8 cellular contexts compared by ENCODE assay signal in the genomic region with DNA sequence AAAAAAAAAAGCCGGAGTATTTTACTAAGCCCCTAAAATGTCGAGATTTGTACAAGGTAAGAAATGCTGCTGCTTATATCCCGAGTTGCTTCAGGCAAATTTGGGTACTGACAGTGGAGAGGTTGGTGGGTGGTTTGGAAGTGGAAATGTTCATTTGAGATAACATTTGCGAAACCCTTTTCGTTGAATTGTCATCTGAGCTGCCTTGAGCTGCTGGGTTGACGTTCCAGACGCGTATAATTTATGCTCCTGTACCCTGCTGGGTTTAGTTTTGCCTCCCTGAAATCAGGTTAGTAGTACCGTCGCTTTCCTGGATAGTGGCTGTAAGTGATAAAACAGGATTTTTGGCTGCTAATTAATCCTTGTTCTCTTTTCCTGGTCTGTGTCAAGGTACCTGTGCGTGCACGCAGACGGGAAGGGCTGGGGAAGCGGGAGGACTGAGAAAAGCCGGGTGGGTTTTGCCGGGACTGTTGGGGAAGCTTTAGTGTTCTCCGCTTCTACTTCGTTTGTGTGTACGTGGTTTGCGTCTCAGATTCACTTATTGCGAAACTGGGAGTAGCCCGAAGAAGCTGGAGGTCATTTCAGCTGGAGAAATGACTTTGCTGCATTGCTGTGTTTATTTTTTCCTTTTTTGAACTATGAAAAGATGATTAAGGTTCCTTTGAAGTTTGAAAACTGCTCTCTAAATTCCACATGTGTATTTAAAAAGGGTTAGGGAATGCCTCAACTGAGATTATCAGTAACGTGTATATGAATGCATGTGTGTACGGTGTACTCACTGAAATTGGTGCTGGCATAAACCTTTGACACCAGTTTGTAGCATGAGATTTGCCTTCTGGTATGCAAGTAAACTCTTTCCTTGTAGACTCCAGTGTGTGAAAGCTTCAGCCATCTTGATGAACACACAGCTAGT. TPM values are rescaled to one million over a fixed set of nuclear protein-coding genes. Genes with fewer than 3 reads are reported as not detected.
DNase-seq lines count a peak whose midpoint lies in the region; ATAC-seq and TF ChIP-seq lines count a peak whose summit lies in the region.

No MANE protein-coding gene starts in this region.

- TF ChIP-seq POLR2A in sigmoid colon (IDR thresholded peaks at IDR 0.05) = peak; percentile 51

- peak; percentile 13 for DNase-seq in stimulated activated CD4-positive, alpha-beta T cell treated with anti-CD3 and anti-CD28 coated beads, Interleukin-4, amount 100 ng/mL, for 24 hours
- DNase-seq in stimulated activated CD4-positive, alpha-beta T cell treated with anti-CD3 and anti-CD28 coated beads, Interleukin-4, amount 100 ng/mL, for 1 hour = no peak
- DNase-seq in NCI-H526 treated with DMSO at 0.1 percent for 48 hours (lab: John Stamatoyannopoulos, UW) = peak; percentile 47
- DNase-seq in astrocyte of the hippocampus (ENCODE audit: low read depth, low spot score) = peak; percentile 49
- no peak for DNase-seq in iPS DF 6.9 (ENCODE audit: low read depth, low spot score)
- peak; percentile 80 for DNase-seq in sigmoid colon
- no peak for DNase-seq in stimulated activated CD8-positive, alpha-beta memory T cell treated with anti-CD3 and anti-CD28 coated beads, Interleukin-4, amount 100 ng/mL, for 48 hours

- intact Hi-C loops in sigmoid colon (cut with DNase I) = loop anchor here (5.0 kb wide), 4 partner anchors 45 to 255 kb away; partner anchors contain the start of genes MDH1, VPS54 and WDPCP

- H3K4me3 ChIP-seq in iPS DF 6.9 (ENCODE audit: low read length) (peak overlapping the region; percentile 88), sigmoid colon (peak overlapping the region; percentile 81 to 97 (median 95))

- H3K9me3 ChIP-seq in iPS DF 6.9 (ENCODE audit: control insufficient read depth, insufficient read depth, low read length) (no peaks in the 10 kb centered on the region), sigmoid colon (no peaks in the 10 kb centered on the region)

- H3K4me1 ChIP-seq in iPS DF 6.9 (ENCODE audit: control insufficient read depth, insufficient read depth, low read length) (no peaks in the 10 kb centered on the region; the same call in 1 of the 2 replicates), sigmoid colon (peaks cover 0 to 61% (median 25%) of the 10 kb centered on the region in 4 donors)

- H3K36me3 ChIP-seq in iPS DF 6.9 (ENCODE audit: control insufficient read depth, insufficient read depth, low read length) (no peaks in the 10 kb centered on the region), sigmoid colon (no peaks in the 10 kb centered on the region)

- ATAC-seq in GM21529 (IDR thresholded peaks at IDR 0.05; ENCODE audit: unreplicated experiment) = no peak

- TF ChIP-seq EP300 in sigmoid colon (IDR thresholded peaks at IDR 0.05) = no peak

- peak in 2 of 4 experiments; percentile 6 to 8 for TF ChIP-seq CTCF in sigmoid colon (IDR thresholded peaks at IDR 0.05)

- H3K27me3 ChIP-seq in iPS DF 6.9 (ENCODE audit: control insufficient read depth, insufficient read depth, low read length) = no peaks in the 10 kb centered on the region
- H3K27me3 ChIP-seq in sigmoid colon = no peaks in the 10 kb centered on the region

- H3K27ac ChIP-seq in iPS DF 6.9 (ENCODE audit: low read length) = no peak overlapping the region
- peak overlapping the region; percentile 93 to 100 (median 98) for H3K27ac ChIP-seq in sigmoid colon

- no CpG with 5 or more reads among the region's 24 CpGs for WGBS in iPS DF 6.9 (ENCODE audit: insufficient coverage, insufficient read length)
- 1 to 3% methylated on average over 24 of the region's 24 CpGs for WGBS in sigmoid colon, 2 donors

RNA-seq across cellular contexts. Expression of gene UGP2, which starts 0.7 kb away (rescaled TPM):
- 100 to 1,000 TPM; 132 to 196 (median 149) TPM for total RNA-seq in sigmoid colon
- 100 to 1,000 TPM; 195 to 809 (median 459) TPM for polyA plus RNA-seq in sigmoid colon

Comparison
In these comparisons a context has a peak if more than half of its experiments do, and no peak if none do; other contexts are left out.
1. DNase-seq: peak in stimulated activated CD4-positive, alpha-beta T cell treated with anti-CD3 and anti-CD28 coated beads, Interleukin-4, amount 100 ng/mL, for 24 hours (single experiment), NCI-H526 treated with DMSO at 0.1 percent for 48 hours (single experiment), astrocyte of the hippocampus (single experiment) and sigmoid colon (single experiment); none in stimulated activated CD4-positive, alpha-beta T cell treated with anti-CD3 and anti-CD28 coated beads, Interleukin-4, amount 100 ng/mL, for 1 hour (single experiment), iPS DF 6.9 (single experiment) and stimulated activated CD8-positive, alpha-beta memory T cell treated with anti-CD3 and anti-CD28 coated beads, Interleukin-4, amount 100 ng/mL, for 48 hours (single experiment).